In the genomic region with DNA sequence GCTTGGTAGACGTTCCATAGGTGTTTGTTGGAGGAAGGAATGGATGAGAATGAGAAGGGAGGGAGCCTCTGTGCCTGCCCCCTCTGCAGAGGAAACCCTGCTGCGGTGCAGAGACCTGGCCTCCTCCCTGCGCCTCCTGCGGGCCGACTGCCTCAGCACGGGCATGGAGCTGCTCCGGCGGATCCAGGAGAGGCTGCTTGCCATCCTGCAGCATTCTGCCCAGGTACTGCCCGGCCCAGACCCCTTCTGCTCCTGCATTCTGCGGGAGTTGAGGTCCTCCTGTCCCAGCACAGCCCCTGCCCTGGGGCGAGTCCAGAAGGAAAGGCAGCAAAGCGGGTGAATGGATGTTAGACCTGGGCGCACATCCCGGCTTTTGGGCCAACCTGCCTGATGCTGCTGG, we compare ENCODE assay signal across 1 cellular context.
TF ChIP-seq lines count a peak whose summit lies in the region.

No MANE protein-coding gene starts in this region.

TF ChIP-seq in K562, 482 proteins besides CTCF, POLR2A, EP300 and RAD21:
- TF ChIP-seq POLR2G (IDR thresholded peaks at IDR 0.05; ENCODE audit: low read depth, low read length) (peak; percentile 61; the same call in 1 of the 2 replicates), ZNF507 (tag; conservative IDR thresholded peaks at IDR 0.05) (no peak), CBFB (CRISPR knock-in tag; IDR thresholded peaks at IDR 0.05) (no peak), RBFOX2 (IDR thresholded peaks at IDR 0.05; ENCODE audit: low read depth, low read length) (peak; percentile 61), HDAC6 (IDR thresholded peaks at IDR 0.05; ENCODE audit: low read depth, low read length) (no peak), SUPT5H (IDR thresholded peaks at IDR 0.05) (0 out of 2 replicates have a peak, but pooled peaks have one; percentile 16)
